In the genomic region with DNA sequence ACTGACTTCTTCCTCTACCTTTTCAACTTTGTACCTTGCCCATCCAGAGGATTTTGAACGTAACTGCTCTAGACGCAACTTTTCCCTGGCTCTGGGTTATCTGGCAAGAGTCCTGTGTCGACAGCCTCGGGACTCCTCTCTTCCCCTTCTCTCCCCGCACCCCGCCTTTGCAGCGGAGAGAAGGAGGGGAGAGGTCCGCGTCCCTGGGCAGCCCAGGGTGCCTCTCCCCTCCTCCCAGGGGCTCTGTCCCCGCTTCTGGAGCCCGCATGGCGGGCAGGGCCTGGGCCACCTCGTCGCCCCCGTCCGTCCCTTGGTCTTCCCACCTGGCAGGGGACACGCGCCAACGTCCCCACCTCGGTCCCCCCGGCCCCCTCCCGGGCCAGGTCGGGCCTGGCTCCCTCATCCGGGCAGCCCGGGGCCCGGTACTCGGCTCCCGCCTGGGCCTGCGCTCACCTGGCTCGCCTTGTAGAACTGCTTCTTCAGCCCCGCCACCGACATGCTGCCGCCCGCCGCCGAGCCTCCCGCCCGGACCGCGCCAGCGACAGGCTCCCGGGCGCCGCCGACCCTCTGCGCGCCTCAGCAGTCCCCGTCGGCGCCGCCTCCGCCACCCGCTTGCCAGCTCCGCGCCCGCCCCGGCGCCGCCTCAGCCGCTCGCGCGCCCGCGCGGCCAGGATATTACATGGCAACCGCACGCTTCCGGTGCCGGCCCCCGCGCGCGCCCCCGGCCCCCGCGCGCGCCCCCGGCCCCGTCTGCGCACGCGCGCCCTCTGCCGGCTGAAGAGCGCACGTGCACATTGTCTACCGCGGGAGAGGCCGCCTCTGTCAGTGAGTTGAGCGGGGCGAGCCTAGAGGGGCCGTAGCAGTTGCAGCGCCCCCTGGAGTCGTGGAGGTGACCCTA, we compare ENCODE assay signal across 8 cellular contexts. TPM values are rescaled to one million over a fixed set of nuclear protein-coding genes. Genes with fewer than 3 reads are reported as not detected.
DNase-seq lines count a peak whose midpoint lies in the region; ATAC-seq, FAIRE-seq and TF ChIP-seq lines count a peak whose summit lies in the region.

A gene with protein sequence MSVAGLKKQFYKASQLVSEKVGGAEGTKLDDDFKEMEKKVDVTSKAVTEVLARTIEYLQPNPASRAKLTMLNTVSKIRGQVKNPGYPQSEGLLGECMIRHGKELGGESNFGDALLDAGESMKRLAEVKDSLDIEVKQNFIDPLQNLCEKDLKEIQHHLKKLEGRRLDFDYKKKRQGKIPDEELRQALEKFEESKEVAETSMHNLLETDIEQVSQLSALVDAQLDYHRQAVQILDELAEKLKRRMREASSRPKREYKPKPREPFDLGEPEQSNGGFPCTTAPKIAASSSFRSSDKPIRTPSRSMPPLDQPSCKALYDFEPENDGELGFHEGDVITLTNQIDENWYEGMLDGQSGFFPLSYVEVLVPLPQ (minus strand): TSS at position 677 of the 898 bp plus-strand sequence. CDS start 179 bp downstream, at position 498.

- intact Hi-C loops in endothelial cell of umbilical vein (cut with micrococcal nuclease) = loop anchor here (1.0 to 5.0 kb wide), 6 partner anchors 9 to 237 kb away; a partner anchor contains a TSS

- no TSS peak for BruUV-seq in endothelial cell of umbilical vein (replicated peaks; lab: Mats Ljungman, UMichigan)

- POLR2A ChIA-PET in endothelial cell of umbilical vein (lab: Charles Lee) = interaction anchor here (1.0 kb wide), 1 partner anchor 9 kb away, joined by 4 read pairs; no protein-coding TSS in a partner anchor

- H4K20me1 ChIP-seq in endothelial cell of umbilical vein (replicated peaks; ENCODE audit: control insufficient read depth, extremely low read depth, insufficient read depth, low read length) = no peaks in the 10 kb centered on the region

- H3K4me1 ChIP-seq in HUES6 (ENCODE audit: control insufficient read depth, insufficient read depth, low read length) (peaks cover 16% of the 10 kb centered on the region), NT2/D1 (ENCODE audit: insufficient read depth, insufficient read length) (peaks cover 2% of the 10 kb centered on the region), endothelial cell of umbilical vein (ENCODE audit: control insufficient read depth, extremely low read depth, insufficient read depth, low read length) (peaks cover 30% of the 10 kb centered on the region)

- CTCF ChIA-PET in endothelial cell of umbilical vein (lab: Charles Lee) = interaction anchor here (0.6 to 3.0 kb wide), 20 partner anchors 9 to 133 kb away, joined by 3 to 54 read pairs (median 5); no protein-coding TSS in a partner anchor

- peak within 1 kb of the TSS; percentile 76 for H3K27ac ChIP-seq in HUES6 (ENCODE audit: low read depth, low read length)
- H3K27ac ChIP-seq in endothelial cell of umbilical vein (ENCODE audit: insufficient read depth, low read depth, low read length) = peak within 1 kb of the TSS; percentile 95

- peak within 1 kb of the TSS; percentile 82 for H3K4me2 ChIP-seq in endothelial cell of umbilical vein (ENCODE audit: insufficient read depth, low read length)

- peak; percentile 93 for DNase-seq in D341Med (ENCODE audit: low spot score)
- peak; percentile 90 for DNase-seq in NT2/D1 (ENCODE audit: low read depth, low spot score)
- peak; percentile 82 for DNase-seq in activated CD8-positive, alpha-beta memory T cell treated with anti-CD3 and anti-CD28 coated beads, Interleukin-2, amount 50 U/mL, for 24 hours (ENCODE audit: extremely low read depth)
- peak; percentile 88 for DNase-seq in endothelial cell of umbilical vein (ENCODE audit: low read depth, low spot score)
- DNase-seq in middle frontal gyrus (ENCODE audit: extremely low spot score, low spot score) = peak; percentile 90
- peak; percentile 85 for DNase-seq in stimulated activated CD8-positive, alpha-beta memory T cell treated with anti-CD3 and anti-CD28 coated beads, Interleukin-2, amount 100 ng/mL, for 48 hours (ENCODE audit: low read depth in 2 of 2)

- peak within 1 kb of the TSS; percentile 14 for H2AFZ ChIP-seq in endothelial cell of umbilical vein (ENCODE audit: low read depth, low read length)

- no peaks in the 10 kb centered on the region for H3K27me3 ChIP-seq in HUES6 (ENCODE audit: control insufficient read depth, insufficient read depth, low read length)
- no peaks in the 10 kb centered on the region for H3K27me3 ChIP-seq in NT2/D1 (ENCODE audit: insufficient read depth, insufficient read length)
- H3K27me3 ChIP-seq in endothelial cell of umbilical vein (ENCODE audit: control insufficient read depth in 2 of 2, insufficient read depth in 2 of 2, low read length in 2 of 2) = no peaks in the 10 kb centered on the region

- peak; percentile 95 to 99 for TF ChIP-seq CTCF in endothelial cell of umbilical vein (IDR thresholded peaks at IDR 0.05; ENCODE audit: extremely low read depth in 1 of 2, insufficient read depth in 1 of 2, low read depth in 1 of 2, low read length in 2 of 2)

- dilution Hi-C loops in endothelial cell of umbilical vein (cut with MboI; ENCODE audit: extremely low pct_ligation_motif_present, low sequenced_read_pairs) = no loop called here

- H3K9me1 ChIP-seq in endothelial cell of umbilical vein (replicated peaks; ENCODE audit: control insufficient read depth, extremely low read depth, insufficient read depth, low read length) = no peaks in the 10 kb centered on the region

- ATAC-seq in GM21423 (IDR thresholded peaks at IDR 0.05; ENCODE audit: unreplicated experiment) = peak; percentile 56

- H3K4me3 ChIP-seq in HUES6 (ENCODE audit: low read depth, low read length) (peak within 1 kb of the TSS; percentile 80), NT2/D1 (ENCODE audit: insufficient read length, low read depth) (peak within 1 kb of the TSS; percentile 79), endothelial cell of umbilical vein (replicated peaks in 1 of 3; ENCODE audit: insufficient read depth in 1 of 3, low read depth in 1 of 3, low read length in 3 of 3) (peak within 1 kb of the TSS; percentile 76 to 98 (median 91))

- H3K36me3 ChIP-seq in HUES6 (ENCODE audit: control insufficient read depth, insufficient read depth, low read length) (peaks cover 23% of the 10 kb centered on the region), NT2/D1 (ENCODE audit: insufficient read depth, insufficient read length, low read length) (peaks cover 52% of the 10 kb centered on the region), endothelial cell of umbilical vein (ENCODE audit: control insufficient read depth in 2 of 2, extremely low read depth in 1 of 2, insufficient read depth in 2 of 2, low read length in 2 of 2) (peaks cover 0 to 7% of the 10 kb centered on the region in 2 experiments)

- peak; percentile 83 for FAIRE-seq in endothelial cell of umbilical vein (lab: Jason Lieb, UNC)

- TF ChIP-seq POLR2A in endothelial cell of umbilical vein (IDR thresholded peaks at IDR 0.05; ENCODE audit: low read depth, low read length) = peak; percentile 39

- peak within 1 kb of the TSS; percentile 90 for H3K9ac ChIP-seq in HUES6 (ENCODE audit: low read length)
- peak within 1 kb of the TSS; percentile 97 for H3K9ac ChIP-seq in NT2/D1 (ENCODE audit: insufficient read length, low read depth)
- H3K9ac ChIP-seq in endothelial cell of umbilical vein (replicated peaks; ENCODE audit: extremely low read depth, insufficient read depth, low read length) = peak within 1 kb of the TSS; percentile 93

- H3K9me3 ChIP-seq in HUES6 (ENCODE audit: control insufficient read depth, insufficient read depth, low read depth, low read length) (no peaks in the 10 kb centered on the region), NT2/D1 (ENCODE audit: insufficient read depth, low read length) (no peaks in the 10 kb centered on the region), endothelial cell of umbilical vein (replicated peaks; ENCODE audit: control insufficient read depth, insufficient read depth, low read length) (no peaks in the 10 kb centered on the region)

- H3K79me2 ChIP-seq in endothelial cell of umbilical vein (ENCODE audit: control insufficient read depth, insufficient read depth, low read length) = peaks cover 74% of the 10 kb centered on the region

TF ChIP-seq in endothelial cell of umbilical vein, 7 proteins besides CTCF, POLR2A, EP300 and RAD21:
- no peak for TF ChIP-seq EZH2 (IDR thresholded peaks at IDR 0.05; ENCODE audit: borderline replicate concordance, low read depth, low read length, severe bottlenecking)
- TF ChIP-seq MYC (IDR thresholded peaks at IDR 0.05; ENCODE audit: low read depth, low read length) = peak; percentile 24
- TF ChIP-seq POLR2AphosphoS5 (IDR thresholded peaks at IDR 0.05; ENCODE audit: insufficient read depth, low read depth, low read length) = peak; percentile 86
- TF ChIP-seq, protein P1, sequence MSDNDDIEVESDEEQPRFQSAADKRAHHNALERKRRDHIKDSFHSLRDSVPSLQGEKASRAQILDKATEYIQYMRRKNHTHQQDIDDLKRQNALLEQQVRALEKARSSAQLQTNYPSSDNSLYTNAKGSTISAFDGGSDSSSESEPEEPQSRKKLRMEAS (IDR thresholded peaks at IDR 0.05; ENCODE audit: insufficient read depth, insufficient read length) = peak; percentile 77

RNA-seq across cellular contexts. Expression of the gene that starts here (rescaled TPM):
- 143 and 153 TPM in 2 replicates for total RNA-seq in endothelial cell of umbilical vein
- 145 and 191 TPM in 2 replicates for polyA plus RNA-seq in endothelial cell of umbilical vein
- 113 and 139 TPM in 2 replicates for polyA plus RNA-seq in endothelial cell of umbilical vein (2011; cell fraction: cytosol; rRNA removed)
- 94.1 and 103 TPM in 2 replicates for polyA plus RNA-seq in endothelial cell of umbilical vein (2011; cell fraction: nucleus; rRNA removed)
- 124 and 164 TPM in 2 replicates for polyA plus RNA-seq in endothelial cell of umbilical vein (2012)
- polyA minus RNA-seq in endothelial cell of umbilical vein = 51.2 and 68.4 TPM in 2 replicates
- 43.0 TPM for polyA minus RNA-seq in endothelial cell of umbilical vein (2011; cell fraction: cytosol; rRNA and poly(A)+ RNA removed)
- 32.8 and 43.7 TPM in 2 replicates for polyA minus RNA-seq in endothelial cell of umbilical vein (2011; cell fraction: nucleus; rRNA and poly(A)+ RNA removed)

Comparison
In these comparisons a context has a peak if more than half of its experiments do, and no peak if none do; other contexts are left out.
1. Peak in every context shown above with its lines: DNase-seq, ATAC-seq, H3K4me3 ChIP-seq and H3K27ac ChIP-seq.